ENCODE assay signal across 29 cellular contexts in genomic region chr7:356087-356486, GRCh38.
"Had no signal": no experiment of that assay in that cellular context is flagged by ENCODE, and none has a peak within 500 bp of the region (broad histone marks: within the 10 kb centered on the region; RNA-seq: fewer than 3 reads in every experiment).

No MANE protein-coding gene starts in this region.

- ATAC-seq: activated naive CD4-positive, alpha-beta T cell treated with anti-CD3 and anti-CD28 coated beads, Interleukin-2, amount 50 U/mL, for 72 hours; activated T-cell treated with anti-CD3 and anti-CD28 coated beads, Interleukin-2, amount 50 U/mL, for 72 hours; effector memory CD8-positive, alpha-beta T cell; esophagus mucosa; T-helper 17 cell had no signal

- DNase-seq: activated CD4-positive, alpha-beta memory T cell treated with anti-CD3 and anti-CD28 coated beads, Interleukin-2, amount 10 ng/mL, durations not matched to agents 7 days and 5 days; activated CD4-positive, alpha-beta T cell treated with anti-CD3 and anti-CD28 coated beads for 4 hours; activated CD4-positive, alpha-beta T cell treated with anti-CD3 and anti-CD28 coated beads, Interleukin-2, amount 10 ng/mL, durations not matched to agents 7 days and 5 days; activated CD4-positive, alpha-beta T cell treated with anti-CD3 and anti-CD28 coated beads, Interleukin-2, amount 50 U/mL, for 4 hours; activated CD4-positive, CD25-positive, alpha-beta regulatory T cell; activated CD4-positive, CD25-positive, alpha-beta regulatory T cell treated with anti-CD3 and anti-CD28 coated beads, Interleukin-2, amount 50 U/mL, for 72 hours; activated CD8-positive, alpha-beta memory T cell treated with anti-CD3 and anti-CD28 coated beads, Interleukin-2, amount 50 U/mL, for 48 hours; activated gamma-delta T cell; activated naive CD4-positive, alpha-beta T cell; activated naive CD4-positive, alpha-beta T cell treated with anti-CD3 and anti-CD28 coated beads, Interleukin-2, amount 10 ng/mL, durations not matched to agents 7 days and 5 days; activated naive CD8-positive, alpha-beta T cell treated with anti-CD3 and anti-CD28 coated beads, Interleukin-2, amount 10 ng/mL, durations not matched to agents 7 days and 5 days; activated T-cell treated with anti-CD3 and anti-CD28 coated beads for 4 hours; activated T-cell treated with anti-CD3 and anti-CD28 coated beads, Interleukin-2, amount 50 U/mL, for 24 hours; activated T-cell treated with anti-CD3 and anti-CD28 coated beads, Interleukin-2, amount 50 U/mL, for 72 hours; caudate nucleus; cortex of kidney; dermis blood vessel endothelial cell; effector CD4-positive, alpha-beta T cell; effector memory CD8-positive, alpha-beta T cell; foreskin fibroblast; head of caudate nucleus; T-helper 1 cell; T-helper 17 cell; T1000 had no signal

- FAIRE-seq: colon had no signal

- H3K36me3 ChIP-seq: ascending aorta, gastroesophageal sphincter had no signal

- H3K4me1 ChIP-seq: ascending aorta, gastroesophageal sphincter had no signal

- H3K27ac ChIP-seq: ascending aorta, gastroesophageal sphincter had no signal

- H3K4me3 ChIP-seq: ascending aorta, gastroesophageal sphincter had no signal
